8 cellular contexts compared by ENCODE assay signal in the genomic region with DNA sequence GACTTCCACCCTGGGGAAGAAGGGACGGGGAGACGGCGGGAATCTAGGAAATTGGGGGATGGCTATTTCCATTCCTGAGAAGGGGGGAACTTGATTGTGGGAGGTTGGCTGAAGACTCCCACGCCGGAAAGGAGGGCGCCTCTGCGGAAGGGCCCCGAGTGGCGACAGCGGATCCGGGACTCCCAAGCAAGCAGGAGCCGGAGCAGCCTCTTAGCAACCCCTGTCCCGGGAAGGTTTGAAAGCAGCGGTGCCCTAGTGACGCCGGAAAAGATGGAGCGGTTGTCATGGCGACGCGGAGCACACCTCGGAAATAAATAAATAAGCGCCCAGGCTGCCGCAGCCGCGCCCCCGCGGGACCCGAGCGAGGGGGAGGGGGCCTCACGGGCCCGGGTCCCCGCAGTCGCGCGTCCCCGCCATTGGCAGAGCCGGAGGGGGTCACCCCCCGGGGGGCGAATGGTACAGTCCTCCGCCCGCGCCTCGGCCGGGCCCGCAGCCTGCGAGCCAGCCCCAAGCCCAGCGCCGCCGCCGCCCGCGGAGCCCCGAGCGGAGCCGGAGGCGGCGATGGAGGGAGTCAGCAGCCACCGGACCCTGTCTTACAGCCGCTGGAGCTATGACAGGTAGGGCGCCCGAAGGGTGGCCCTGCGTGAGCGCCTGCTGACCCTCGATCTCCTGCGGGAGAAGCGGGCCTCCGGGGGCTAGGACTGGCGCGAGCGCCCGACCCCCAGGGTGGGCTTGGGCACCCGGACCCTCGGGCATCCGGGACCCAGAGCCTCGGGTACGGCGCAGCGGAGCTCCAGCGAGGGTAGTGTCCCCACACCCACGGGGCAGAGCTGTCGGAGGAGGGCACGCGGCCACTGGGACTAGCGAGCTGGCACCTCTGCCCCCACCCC. TPM values are rescaled to one million over a fixed set of nuclear protein-coding genes. Genes with fewer than 3 reads are reported as not detected.
A peak's percentile ranks its signal among the peaks of the same experiment; 100 is the strongest.
DNase-seq lines count a peak whose midpoint lies in the region; ATAC-seq and TF ChIP-seq lines count a peak whose summit lies in the region.

No MANE protein-coding gene starts in this region.

- H3K27me3 ChIP-seq in kidney epithelial cell (ENCODE audit: control insufficient read depth, insufficient read depth, low read length), result peaks cover 28% of the 10 kb centered on the region

- peaks cover 45% of the 10 kb centered on the region for H3K27me3 Mint-ChIP-seq in activated CD4-positive, alpha-beta T cell treated with anti-CD3 and anti-CD28 coated beads, Interleukin-2, amount 10 ng/mL, durations not matched to agents 7 days and 5 days

- CTCF ChIA-PET in activated CD4-positive, alpha-beta T cell treated with anti-CD3 and anti-CD28 coated beads, Interleukin-2, amount 10 ng/mL, durations not matched to agents 7 days and 5 days (lab: Charles Lee), result interaction anchor here (0.9 kb wide), 1 partner anchor 14 kb away, joined by 3 read pairs; no protein-coding TSS in a partner anchor

- H3K4me1 Mint-ChIP-seq in activated CD4-positive, alpha-beta T cell treated with anti-CD3 and anti-CD28 coated beads, Interleukin-2, amount 10 ng/mL, durations not matched to agents 7 days and 5 days, result peaks cover 13% of the 10 kb centered on the region

- peak overlapping the region; percentile 67 for H3K4me3 Mint-ChIP-seq in activated CD4-positive, alpha-beta T cell treated with anti-CD3 and anti-CD28 coated beads, Interleukin-2, amount 10 ng/mL, durations not matched to agents 7 days and 5 days

- H3K4me3 ChIP-seq in choroid plexus epithelial cell (ENCODE audit: low read depth, low read length) (peak overlapping the region; percentile 57), kidney epithelial cell (ENCODE audit: low read depth, low read length) (peak overlapping the region; percentile 37)

- POLR2A ChIA-PET in activated CD4-positive, alpha-beta T cell treated with anti-CD3 and anti-CD28 coated beads, Interleukin-2, amount 10 ng/mL, durations not matched to agents 7 days and 5 days (lab: Charles Lee), result no interaction called here

- peak overlapping the region; percentile 47 for H3K27ac Mint-ChIP-seq in activated CD4-positive, alpha-beta T cell treated with anti-CD3 and anti-CD28 coated beads, Interleukin-2, amount 10 ng/mL, durations not matched to agents 7 days and 5 days

- H3K9me3 Mint-ChIP-seq in activated CD4-positive, alpha-beta T cell treated with anti-CD3 and anti-CD28 coated beads, Interleukin-2, amount 10 ng/mL, durations not matched to agents 7 days and 5 days, result no peaks in the 10 kb centered on the region

- no peaks in the 10 kb centered on the region for H3K36me3 ChIP-seq in kidney epithelial cell (ENCODE audit: control insufficient read depth, insufficient read depth, low read length)

- TF ChIP-seq CTCF in choroid plexus epithelial cell (conservative IDR thresholded peaks at IDR 0.05; ENCODE audit: low read depth, low read length), result no peak
- TF ChIP-seq CTCF in kidney epithelial cell (IDR thresholded peaks at IDR 0.05; ENCODE audit: insufficient read depth, low read length, poor library complexity, severe bottlenecking), result no peak

- no peak for ATAC-seq in GM21367 (IDR thresholded peaks at IDR 0.05; ENCODE audit: unreplicated experiment)
- ATAC-seq in HG03520 (IDR thresholded peaks at IDR 0.05; ENCODE audit: unreplicated experiment), result no peak

- peak; percentile 56 for DNase-seq in DMS79 (lab: John Stamatoyannopoulos, UW)
- peak; percentile 78 for DNase-seq in LHCN-M2 (ENCODE audit: low read depth)
- DNase-seq in activated CD4-positive, alpha-beta T cell treated with anti-CD3 and anti-CD28 coated beads, Interleukin-2, amount 10 ng/mL, durations not matched to agents 7 days and 5 days, result peak; percentile 70
- peak; percentile 51 for DNase-seq in choroid plexus epithelial cell (ENCODE audit: low read depth)
- DNase-seq in kidney epithelial cell (ENCODE audit: low read depth), result peak; percentile 32
- peak; percentile 53 for DNase-seq in stimulated activated CD4-positive, alpha-beta T cell treated with anti-CD3 and anti-CD28 coated beads, Interleukin-12 subunit alpha, Interleukin-12 subunit beta, amount 100 ng/mL, for 4 hours

- no peaks in the 10 kb centered on the region for H3K36me3 Mint-ChIP-seq in activated CD4-positive, alpha-beta T cell treated with anti-CD3 and anti-CD28 coated beads, Interleukin-2, amount 10 ng/mL, durations not matched to agents 7 days and 5 days (ENCODE audit: low read depth)

RNA-seq across cellular contexts. Expression of a gene that starts 31.9 kb away (rescaled TPM):
- 220 and 355 TPM in 2 replicates for total RNA-seq in LHCN-M2 (2014; rRNA removed)
- 450 TPM for polyA plus RNA-seq in LHCN-M2 (2012)
- 100 to 1,000 TPM; 256 to 262 TPM for total RNA-seq in activated CD4-positive, alpha-beta T cell treated with anti-CD3 and anti-CD28 coated beads, Interleukin-2, amount 10 ng/mL, durations not matched to agents 7 days and 5 days
- total RNA-seq in kidney epithelial cell, result 334 and 372 TPM in 2 replicates

RNA-seq across cellular contexts. Expression of a gene that starts 53.7 kb away (rescaled TPM):
- total RNA-seq in LHCN-M2 (2014; rRNA removed) (2.7 and 10.7 TPM in 2 replicates), kidney epithelial cell (not detected in 2 replicates)
- 5.9 TPM for polyA plus RNA-seq in LHCN-M2 (2012)
- not detected for total RNA-seq in activated CD4-positive, alpha-beta T cell treated with anti-CD3 and anti-CD28 coated beads, Interleukin-2, amount 10 ng/mL, durations not matched to agents 7 days and 5 days
